In genomic region chr17:30922235-30922993, GRCh38 we compare ENCODE assay signal across 8 cellular contexts. TPM values are rescaled to one million over a fixed set of nuclear protein-coding genes. Genes with fewer than 3 reads are reported as not detected.
DNase-seq lines count a peak whose midpoint lies in the region; ATAC-seq and TF ChIP-seq lines count a peak whose summit lies in the region.

No MANE protein-coding gene starts in this region.

- intact Hi-C loops in activated naive CD4-positive, alpha-beta T cell treated with anti-CD3 and anti-CD28 coated beads for 36 hours (cut with micrococcal nuclease) = no loop called here

- H3K36me3 Mint-ChIP-seq in activated naive CD4-positive, alpha-beta T cell treated with anti-CD3 and anti-CD28 coated beads for 36 hours (ENCODE audit: low read depth) = no peaks in the 10 kb centered on the region

- H3K9me3 Mint-ChIP-seq in activated naive CD4-positive, alpha-beta T cell treated with anti-CD3 and anti-CD28 coated beads for 36 hours = no peaks in the 10 kb centered on the region

- peak; percentile 36 for ATAC-seq in stimulated activated naive CD8-positive, alpha-beta T cell treated with anti-CD3 and anti-CD28 coated beads, Interleukin-15, Interleukin-2, amounts not matched to agents 100 U/mL and 50 U/mL, for 24 hours
- ATAC-seq in HG02610 (IDR thresholded peaks at IDR 0.05; ENCODE audit: unreplicated experiment) = no peak
- no peak for ATAC-seq in HG03520 (IDR thresholded peaks at IDR 0.05; ENCODE audit: unreplicated experiment)

- peaks cover 11% of the 10 kb centered on the region for H3K4me1 Mint-ChIP-seq in activated naive CD4-positive, alpha-beta T cell treated with anti-CD3 and anti-CD28 coated beads for 36 hours (ENCODE audit: low read depth)

- H3K4me3 Mint-ChIP-seq in activated naive CD4-positive, alpha-beta T cell treated with anti-CD3 and anti-CD28 coated beads for 36 hours = peak overlapping the region; percentile 50

- peak; percentile 6 for DNase-seq in activated naive CD4-positive, alpha-beta T cell treated with anti-CD3 and anti-CD28 coated beads for 36 hours
- no peak for DNase-seq in activated naive CD4-positive, alpha-beta T cell (lab: John Stamatoyannopoulos, UW)
- DNase-seq in astrocyte of the spinal cord (ENCODE audit: low read depth, low spot score) (no peak), kidney tubule cell (ENCODE audit: low spot score) (peak; percentile 6), NCI-H128 (lab: John Stamatoyannopoulos, UW; ENCODE audit: unreplicated experiment) (no peak)
- DNase-seq in stimulated activated naive CD8-positive, alpha-beta T cell treated with anti-CD3 and anti-CD28 coated beads, Interleukin-15, Interleukin-2, amounts not matched to agents 100 U/mL and 50 U/mL, for 24 hours = peak; percentile 11

- TF ChIP-seq CTCF in astrocyte of the spinal cord (IDR thresholded peaks at IDR 0.05; ENCODE audit: low read depth, low read length) = no peak

- CTCF ChIA-PET in activated naive CD4-positive, alpha-beta T cell treated with anti-CD3 and anti-CD28 coated beads for 36 hours (lab: Charles Lee) = no interaction called here

- peak overlapping the region; percentile 18 for H3K4me3 ChIP-seq in astrocyte of the spinal cord (ENCODE audit: low read depth, low read length)

- no peak overlapping the region for H3K27ac Mint-ChIP-seq in activated naive CD4-positive, alpha-beta T cell treated with anti-CD3 and anti-CD28 coated beads for 36 hours

- H3K27me3 Mint-ChIP-seq in activated naive CD4-positive, alpha-beta T cell treated with anti-CD3 and anti-CD28 coated beads for 36 hours (ENCODE audit: low read depth) = peaks cover 43% of the 10 kb centered on the region

- in situ Hi-C loops in astrocyte of the spinal cord (cut with HindIII; ENCODE audit: low sequenced_read_pairs) = no loop called here

RNA-seq across cellular contexts. Expression of gene ADAP2, which starts 0.7 kb away (rescaled TPM):
- total RNA-seq in activated naive CD4-positive, alpha-beta T cell treated with anti-CD3 and anti-CD28 coated beads for 36 hours = under 1 TPM; 0.32 to 0.52 TPM

RNA-seq across cellular contexts. Expression of gene TEFM, which starts 16.4 kb away (rescaled TPM):
- total RNA-seq in activated naive CD4-positive, alpha-beta T cell treated with anti-CD3 and anti-CD28 coated beads for 36 hours = 1 to 10 TPM; 8.6 to 9.7 TPM

RNA-seq across cellular contexts. Expression of gene RNF135, which starts 48.4 kb away (rescaled TPM):
- total RNA-seq in activated naive CD4-positive, alpha-beta T cell treated with anti-CD3 and anti-CD28 coated beads for 36 hours = 1 to 10 TPM; 5.0 to 5.4 TPM

Comparison
In these comparisons a context has a peak if more than half of its experiments do, and no peak if none do; other contexts are left out.
1. DNase-seq: peak in activated naive CD4-positive, alpha-beta T cell treated with anti-CD3 and anti-CD28 coated beads for 36 hours (single experiment), kidney tubule cell (single experiment) and stimulated activated naive CD8-positive, alpha-beta T cell treated with anti-CD3 and anti-CD28 coated beads, Interleukin-15, Interleukin-2, amounts not matched to agents 100 U/mL and 50 U/mL, for 24 hours (single experiment); none in activated naive CD4-positive, alpha-beta T cell (0 of 4), astrocyte of the spinal cord (single experiment) and NCI-H128 (single experiment).